ENCODE assay signal across 1 cellular context in genomic region chr2:226424971-226425370, GRCh38.
TF ChIP-seq lines count a peak whose summit lies in the region.

No MANE protein-coding gene starts in this region.

TF ChIP-seq in HepG2, 621 proteins besides CTCF, POLR2A, EP300 and RAD21 (continued from another document):
- no peak for TF ChIP-seq IRF2 (CRISPR knock-in tag; IDR thresholded peaks at IDR 0.05)
- no peak for TF ChIP-seq ATAD3A (CRISPR knock-in tag; IDR thresholded peaks at IDR 0.05)
- no peak for TF ChIP-seq HNF1A (IDR thresholded peaks at IDR 0.05; ENCODE audit: low read depth)
- no peak for TF ChIP-seq HNF1A (CRISPR knock-in tag; IDR thresholded peaks at IDR 0.05; ENCODE audit: borderline replicate concordance)
- no peak for TF ChIP-seq PRDM15 (CRISPR knock-in tag; IDR thresholded peaks at IDR 0.05)
